Comparison of ENCODE assay signal across 1 cellular context in the genomic region with DNA sequence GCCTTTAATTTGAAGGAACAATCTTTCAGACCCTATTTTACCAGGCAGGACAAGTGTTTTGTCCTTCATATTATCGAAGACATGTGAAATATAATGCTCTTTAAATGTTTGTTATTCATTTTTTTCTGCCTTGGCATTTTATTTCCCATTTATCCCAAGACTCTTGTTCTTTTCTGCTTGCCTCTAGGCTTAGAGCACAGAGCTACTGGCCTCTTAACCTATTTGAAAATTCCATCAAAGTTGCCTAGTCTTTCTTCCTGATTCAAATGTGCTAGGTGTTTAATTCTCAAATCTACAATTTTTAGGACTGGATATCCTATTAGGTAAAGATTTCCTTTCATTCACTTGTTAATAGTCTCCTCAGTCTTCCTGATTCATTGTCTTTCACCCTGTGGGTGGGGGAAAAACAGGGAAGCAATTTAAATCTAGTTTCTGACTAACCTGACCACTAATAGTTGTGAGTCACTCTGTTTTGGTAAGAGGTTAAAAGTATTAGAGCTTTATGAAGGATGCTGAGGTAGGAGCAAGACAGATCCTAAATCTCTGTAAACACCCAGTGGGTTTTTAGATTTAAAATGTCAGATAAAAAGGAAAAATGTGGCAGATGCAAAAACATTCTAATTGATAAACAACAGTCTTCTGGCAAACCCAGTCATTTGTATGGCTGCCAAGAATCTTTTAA.
TF ChIP-seq lines count a peak whose summit lies in the region.

No MANE protein-coding gene starts in this region.

TF ChIP-seq in GM12878, 131 proteins besides CTCF, POLR2A, EP300 and RAD21:
- TF ChIP-seq SRF (IDR thresholded peaks at IDR 0.05; ENCODE audit: low read depth in 2 of 2, low read length in 2 of 2) (no peak), JUNB (IDR thresholded peaks at IDR 0.05) (peak; percentile 59), BCL11A (IDR thresholded peaks at IDR 0.05; ENCODE audit: low read depth, low read length) (0 out of 2 replicates have a peak, but pooled peaks have one; percentile 21), TCF7 (IDR thresholded peaks at IDR 0.05; ENCODE audit: borderline replicate concordance) (0 out of 2 replicates have a peak, but pooled peaks have one; percentile 32), SP1 (IDR thresholded peaks at IDR 0.05; ENCODE audit: low read depth, low read length) (no peak), ZBED1 (IDR thresholded peaks at IDR 0.05; ENCODE audit: borderline replicate concordance) (no peak), MYB (IDR thresholded peaks at IDR 0.05; ENCODE audit: borderline replicate concordance, low read depth, low read length) (no peak), RUNX3 (IDR thresholded peaks at IDR 0.05; ENCODE audit: low read length) (peak; percentile 74; the same call in 1 of the 2 replicates), NFIC (IDR thresholded peaks at IDR 0.05; ENCODE audit: low read depth, low read length) (peak; percentile 51; the same call in 1 of the 2 replicates), ETV6 (conservative IDR thresholded peaks at IDR 0.05 in 1 of 2, IDR thresholded peaks at IDR 0.05 in 1 of 2; ENCODE audit: borderline replicate concordance in 1 of 2, low read depth in 1 of 2) (0 out of 4 replicates have a peak, but pooled peaks of 1 of the 2 experiments have one; percentile 12), IKZF2 (IDR thresholded peaks at IDR 0.05) (peak; percentile 38 to 60; a peak in 2 of 4 replicates), TBL1XR1 (IDR thresholded peaks at IDR 0.05; ENCODE audit: low read depth, low read length) (no peak), EGR1 (IDR thresholded peaks at IDR 0.05; ENCODE audit: borderline replicate concordance in 1 of 2, low read depth in 2 of 2, low read length in 2 of 2) (peak in 1 of 2 experiments; percentile 17; a peak in 1 of 3 replicates), ATF7 (IDR thresholded peaks at IDR 0.05; ENCODE audit: low read depth) (no peak)
- TF ChIP-seq, protein P1, sequence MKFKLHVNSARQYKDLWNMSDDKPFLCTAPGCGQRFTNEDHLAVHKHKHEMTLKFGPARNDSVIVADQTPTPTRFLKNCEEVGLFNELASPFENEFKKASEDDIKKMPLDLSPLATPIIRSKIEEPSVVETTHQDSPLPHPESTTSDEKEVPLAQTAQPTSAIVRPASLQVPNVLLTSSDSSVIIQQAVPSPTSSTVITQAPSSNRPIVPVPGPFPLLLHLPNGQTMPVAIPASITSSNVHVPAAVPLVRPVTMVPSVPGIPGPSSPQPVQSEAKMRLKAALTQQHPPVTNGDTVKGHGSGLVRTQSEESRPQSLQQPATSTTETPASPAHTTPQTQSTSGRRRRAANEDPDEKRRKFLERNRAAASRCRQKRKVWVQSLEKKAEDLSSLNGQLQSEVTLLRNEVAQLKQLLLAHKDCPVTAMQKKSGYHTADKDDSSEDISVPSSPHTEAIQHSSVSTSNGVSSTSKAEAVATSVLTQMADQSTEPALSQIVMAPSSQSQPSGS (IDR thresholded peaks at IDR 0.05; ENCODE audit: low read length), result 0 out of 2 replicates have a peak, but pooled peaks have one; percentile 22
- TF ChIP-seq, protein P2, sequence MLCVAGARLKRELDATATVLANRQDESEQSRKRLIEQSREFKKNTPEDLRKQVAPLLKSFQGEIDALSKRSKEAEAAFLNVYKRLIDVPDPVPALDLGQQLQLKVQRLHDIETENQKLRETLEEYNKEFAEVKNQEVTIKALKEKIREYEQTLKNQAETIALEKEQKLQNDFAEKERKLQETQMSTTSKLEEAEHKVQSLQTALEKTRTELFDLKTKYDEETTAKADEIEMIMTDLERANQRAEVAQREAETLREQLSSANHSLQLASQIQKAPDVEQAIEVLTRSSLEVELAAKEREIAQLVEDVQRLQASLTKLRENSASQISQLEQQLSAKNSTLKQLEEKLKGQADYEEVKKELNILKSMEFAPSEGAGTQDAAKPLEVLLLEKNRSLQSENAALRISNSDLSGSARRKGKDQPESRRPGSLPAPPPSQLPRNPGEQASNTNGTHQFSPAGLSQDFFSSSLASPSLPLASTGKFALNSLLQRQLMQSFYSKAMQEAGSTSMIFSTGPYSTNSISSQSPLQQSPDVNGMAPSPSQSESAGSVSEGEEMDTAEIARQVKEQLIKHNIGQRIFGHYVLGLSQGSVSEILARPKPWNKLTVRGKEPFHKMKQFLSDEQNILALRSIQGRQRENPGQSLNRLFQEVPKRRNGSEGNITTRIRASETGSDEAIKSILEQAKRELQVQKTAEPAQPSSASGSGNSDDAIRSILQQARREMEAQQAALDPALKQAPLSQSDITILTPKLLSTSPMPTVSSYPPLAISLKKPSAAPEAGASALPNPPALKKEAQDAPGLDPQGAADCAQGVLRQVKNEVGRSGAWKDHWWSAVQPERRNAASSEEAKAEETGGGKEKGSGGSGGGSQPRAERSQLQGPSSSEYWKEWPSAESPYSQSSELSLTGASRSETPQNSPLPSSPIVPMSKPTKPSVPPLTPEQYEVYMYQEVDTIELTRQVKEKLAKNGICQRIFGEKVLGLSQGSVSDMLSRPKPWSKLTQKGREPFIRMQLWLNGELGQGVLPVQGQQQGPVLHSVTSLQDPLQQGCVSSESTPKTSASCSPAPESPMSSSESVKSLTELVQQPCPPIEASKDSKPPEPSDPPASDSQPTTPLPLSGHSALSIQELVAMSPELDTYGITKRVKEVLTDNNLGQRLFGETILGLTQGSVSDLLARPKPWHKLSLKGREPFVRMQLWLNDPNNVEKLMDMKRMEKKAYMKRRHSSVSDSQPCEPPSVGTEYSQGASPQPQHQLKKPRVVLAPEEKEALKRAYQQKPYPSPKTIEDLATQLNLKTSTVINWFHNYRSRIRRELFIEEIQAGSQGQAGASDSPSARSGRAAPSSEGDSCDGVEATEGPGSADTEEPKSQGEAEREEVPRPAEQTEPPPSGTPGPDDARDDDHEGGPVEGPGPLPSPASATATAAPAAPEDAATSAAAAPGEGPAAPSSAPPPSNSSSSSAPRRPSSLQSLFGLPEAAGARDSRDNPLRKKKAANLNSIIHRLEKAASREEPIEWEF (IDR thresholded peaks at IDR 0.05; ENCODE audit: insufficient replicate concordance, low read depth, low read length), result no peak
